ENCODE assay signal across 20 cellular contexts in the genomic region with DNA sequence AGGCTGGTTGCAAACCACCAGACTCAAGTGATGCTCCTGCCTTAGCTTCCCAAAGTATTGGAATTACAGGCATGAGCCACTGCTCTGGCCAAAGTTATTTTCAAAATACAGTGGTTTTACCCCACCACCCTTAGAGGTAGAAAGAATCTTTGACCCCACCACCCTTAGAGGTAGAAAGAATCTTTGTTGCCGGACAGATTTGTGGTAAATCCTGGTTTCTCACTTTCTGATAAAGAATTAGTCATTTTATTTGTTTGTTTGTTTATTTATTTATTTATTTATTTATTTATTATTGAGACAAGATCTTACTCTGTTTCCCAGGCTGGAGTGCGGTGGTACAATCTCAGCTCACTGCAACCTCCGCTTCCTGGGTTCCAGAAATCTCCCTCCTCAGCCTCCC. TPM values are rescaled to one million over a fixed set of nuclear protein-coding genes. Genes with fewer than 3 reads are reported as not detected.
DNase-seq lines count a peak whose midpoint lies in the region; ATAC-seq and TF ChIP-seq lines count a peak whose summit lies in the region.
"Had no signal": no experiment of that assay in that cellular context is flagged by ENCODE, and none has a peak within 500 bp of the region (broad histone marks: within the 10 kb centered on the region; RNA-seq: fewer than 3 reads in every experiment).

No MANE protein-coding gene starts in this region.

- H3K27ac ChIP-seq in Karpas-422 (ENCODE audit: low read length) (peak overlapping the region; percentile 95), ascending aorta (peak overlapping the region; percentile 18 to 62), epithelial cell of prostate (peak overlapping the region; percentile 94), hepatocyte (no peak overlapping the region)
- H3K27ac ChIP-seq: BLaER1 treated with 17β-estradiol and CSF1 and Interleukin-3, amounts not matched to agents 10 nM and 100 nM had no signal

- WGBS in hepatocyte (ENCODE audit: low lambda C conversion rate, missing lambda C conversion rate), result 96% methylated on average over 3 of the region's 3 CpGs

- H3K4me1 ChIP-seq in Karpas-422 (ENCODE audit: low read length) (peaks cover 90% of the 10 kb centered on the region), ascending aorta (peaks cover 3 to 55% of the 10 kb centered on the region in 2 donors), hepatocyte (ENCODE audit: insufficient read depth) (peaks cover 33% of the 10 kb centered on the region)

- intact Hi-C loops in ascending aorta (cut with DNase I), result loop anchor here (5.0 kb wide), 1 partner anchor 86 kb away; no protein-coding TSS in a partner anchor

- DNase-seq in Karpas-422 (no peak), ascending aorta (ENCODE audit: low spot score in 2 of 2) (no peak), epithelial cell of prostate (ENCODE audit: low read depth, low spot score) (no peak), DMS114 treated with DMSO at 0.1 percent for 48 hours (lab: John Stamatoyannopoulos, UW; ENCODE audit: unreplicated experiment) (no peak), hepatocyte (ENCODE audit: low spot score) (no peak)
- DNase-seq: ACHN; AML-193; BE2C; Calu3; CD4-positive, alpha-beta T cell; CD8-positive, alpha-beta memory T cell; COR-L47; DMS153; DND-41; H9 had no signal

- no peak for ATAC-seq in GM18873 (IDR thresholded peaks at IDR 0.05; ENCODE audit: low FRiP score, unreplicated experiment)
- ATAC-seq in GM18505 (IDR thresholded peaks at IDR 0.05; ENCODE audit: unreplicated experiment), result no peak
- ATAC-seq: HCT116 had no signal

- TF ChIP-seq CTCF in ascending aorta (IDR thresholded peaks at IDR 0.05), result no peak
- no peak for TF ChIP-seq CTCF in hepatocyte (IDR thresholded peaks at IDR 0.05; ENCODE audit: poor library complexity)

- H3K9ac ChIP-seq in Karpas-422 (ENCODE audit: low read length), result no peak overlapping the region
- H3K9ac ChIP-seq: BLaER1 treated with 17β-estradiol and CSF1 and Interleukin-3, amounts not matched to agents 10 nM and 100 nM had no signal

- H2AFZ ChIP-seq in Karpas-422 (ENCODE audit: low read length) (no peak overlapping the region), hepatocyte (no peak overlapping the region)
- H2AFZ ChIP-seq: GM23338 had no signal

- H3K4me2 ChIP-seq in Karpas-422 (ENCODE audit: low read depth, low read length, poor library complexity, severe bottlenecking), result no peak overlapping the region
- H3K4me2 ChIP-seq in hepatocyte, result no peak overlapping the region
- H3K4me2 ChIP-seq: BLaER1 treated with 17β-estradiol and CSF1 and Interleukin-3, amounts not matched to agents 10 nM and 100 nM; GM23338 had no signal

- H3K36me3 ChIP-seq in Karpas-422 (ENCODE audit: insufficient read depth, low read length), result no peaks in the 10 kb centered on the region
- H3K36me3 ChIP-seq in ascending aorta, result no peaks in the 10 kb centered on the region
- H3K36me3 ChIP-seq in hepatocyte (replicated peaks; ENCODE audit: insufficient read depth, low read depth), result no peaks in the 10 kb centered on the region
- H3K36me3 ChIP-seq: BE2C; BLaER1 treated with 17β-estradiol and CSF1 and Interleukin-3, amounts not matched to agents 10 nM and 100 nM had no signal

- H3K9me2 ChIP-seq in Karpas-422 (replicated peaks; ENCODE audit: insufficient read depth, low read length), result no peaks in the 10 kb centered on the region
- H3K9me2 ChIP-seq in hepatocyte (replicated peaks; ENCODE audit: insufficient read depth), result no peaks in the 10 kb centered on the region

- H3K27me3 ChIP-seq in Karpas-422 (ENCODE audit: low read length) (no peaks in the 10 kb centered on the region), ascending aorta (no peaks in the 10 kb centered on the region), hepatocyte (no peaks in the 10 kb centered on the region)
- H3K27me3 ChIP-seq: BE2C had no signal

- peaks cover 20% of the 10 kb centered on the region for H3K79me2 ChIP-seq in Karpas-422 (ENCODE audit: low read length)
- H3K79me2 ChIP-seq in hepatocyte, result peaks cover 73% of the 10 kb centered on the region

- H3K4me3 ChIP-seq in Karpas-422 (ENCODE audit: low read length) (no peak overlapping the region), ascending aorta (no peak overlapping the region), hepatocyte (no peak overlapping the region)
- H3K4me3 ChIP-seq: BLaER1 treated with 17β-estradiol and CSF1 and Interleukin-3, amounts not matched to agents 10 nM and 100 nM; GM23338 had no signal

- H3K9me3 ChIP-seq in Karpas-422 (ENCODE audit: low read length) (no peaks in the 10 kb centered on the region), ascending aorta (no peaks in the 10 kb centered on the region), hepatocyte (ENCODE audit: low read depth) (no peaks in the 10 kb centered on the region)
- H3K9me3 ChIP-seq: BE2C; BLaER1 treated with 17β-estradiol and CSF1 and Interleukin-3, amounts not matched to agents 10 nM and 100 nM had no signal

- H4K20me1 ChIP-seq in Karpas-422 (ENCODE audit: insufficient read depth, low read depth, low read length), result no peaks in the 10 kb centered on the region
- H4K20me1 ChIP-seq in hepatocyte (ENCODE audit: insufficient read depth, poor library complexity, severe bottlenecking), result no peaks in the 10 kb centered on the region
- H4K20me1 ChIP-seq: BLaER1 treated with 17β-estradiol and CSF1 and Interleukin-3, amounts not matched to agents 10 nM and 100 nM had no signal

- no peak for TF ChIP-seq POLR2A in GM18505 (IDR thresholded peaks at IDR 0.05; ENCODE audit: borderline replicate concordance, extremely low read depth, insufficient read depth, insufficient read length)

RNA-seq across cellular contexts. Expression of gene NFIA, which starts 55.9 kb away (rescaled TPM):
- total RNA-seq in Karpas-422 (2014; rRNA removed; shearing (Covaris generic); ENCODE audit: low replicate concordance), result 15.8 and 38.3 TPM in 2 replicates
- total RNA-seq in ascending aorta, result 52.0 TPM
- total RNA-seq in hepatocyte, result 15.1 and 18.1 TPM in 2 replicates
- 12.6 and 18.2 TPM in 2 replicates for polyA plus RNA-seq in hepatocyte
